In the genomic region with DNA sequence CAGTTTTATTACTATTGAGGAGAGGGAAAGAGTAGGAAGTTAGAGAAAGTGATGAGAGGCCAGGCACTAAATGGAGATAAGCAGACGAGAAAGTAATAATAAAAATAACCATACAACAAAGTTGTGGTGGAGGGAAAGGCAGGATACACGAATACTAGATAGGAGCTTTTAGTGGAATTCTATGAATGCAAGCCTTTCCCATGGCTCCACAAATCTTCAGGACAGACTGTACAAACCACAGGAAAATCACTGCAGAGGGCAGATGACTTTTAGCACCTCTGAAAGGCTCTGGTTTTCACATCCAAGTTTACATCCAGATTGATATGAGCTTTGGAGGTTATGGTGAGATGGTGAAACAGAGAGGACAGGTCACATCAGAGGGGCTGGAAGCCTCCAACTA, we compare ENCODE assay signal across 20 cellular contexts. TPM values are rescaled to one million over a fixed set of nuclear protein-coding genes. Genes with fewer than 3 reads are reported as not detected.
DNase-seq lines count a peak whose midpoint lies in the region; FAIRE-seq and TF ChIP-seq lines count a peak whose summit lies in the region.
"Had no signal": no experiment of that assay in that cellular context is flagged by ENCODE, and none has a peak within 500 bp of the region (broad histone marks: within the 10 kb centered on the region; RNA-seq: fewer than 3 reads in every experiment).

No MANE protein-coding gene starts in this region.

- no peaks in the 10 kb centered on the region for H3K4me1 ChIP-seq in astrocyte (ENCODE audit: insufficient read depth, low read length)
- H3K4me1 ChIP-seq in BE2C = peaks cover 12% of the 10 kb centered on the region

- no peak overlapping the region for H2AFZ ChIP-seq in astrocyte (ENCODE audit: low read depth, low read length)

- H3K4me3 ChIP-seq in astrocyte (ENCODE audit: insufficient read depth, low read depth, low read length) (no peak overlapping the region), fibroblast of pulmonary artery (replicated peaks; ENCODE audit: low read depth, low read length) (no peak overlapping the region), BE2C (ENCODE audit: low read depth, low read length) (no peak overlapping the region)

- DNase-seq in A172 (ENCODE audit: low spot score) (peak; percentile 13), LHCN-M2 (ENCODE audit: low read depth) (peak; percentile 29), astrocyte (ENCODE audit: low read depth) (peak; percentile 29), fibroblast of pulmonary artery (ENCODE audit: low read depth) (peak; percentile 13), glomerular visceral epithelial cell (ENCODE audit: extremely low spot score) (no peak), BE2C (no peak), T-helper 2 cell (no peak)
- DNase-seq in stimulated activated CD4-positive, alpha-beta T cell treated with anti-CD3 and anti-CD28 coated beads, Interleukin-2, amount 100 ng/mL, for 48 hours = no peak
- DNase-seq: 8988T; Caco-2; CD4-positive, alpha-beta T cell; GDM1; GOT3; H7; IMR-90 had no signal

- no peaks in the 10 kb centered on the region for H3K27me3 Mint-ChIP-seq in astrocyte (ENCODE audit: low read depth, unreplicated experiment)
- H3K27me3 Mint-ChIP-seq: CD4-positive, alpha-beta T cell had no signal

- H3K9ac ChIP-seq in astrocyte (ENCODE audit: low read length) = no peak overlapping the region

- no peaks in the 10 kb centered on the region for H4K20me1 ChIP-seq in astrocyte (ENCODE audit: insufficient read depth, low read length)

- H3K79me2 ChIP-seq in astrocyte (ENCODE audit: insufficient read depth, low read length) = no peaks in the 10 kb centered on the region

- H3K9me3 ChIP-seq in astrocyte (ENCODE audit: insufficient read depth, low read depth, low read length) = no peaks in the 10 kb centered on the region
- H3K9me3 ChIP-seq in BE2C = no peaks in the 10 kb centered on the region; the same call in 1 of the 2 replicates
- H3K9me3 ChIP-seq: Caco-2 had no signal

- H3K4me2 ChIP-seq in astrocyte (ENCODE audit: low read length) = no peak overlapping the region

- H3K27ac Mint-ChIP-seq in astrocyte (ENCODE audit: unreplicated experiment) = no peak overlapping the region
- H3K27ac Mint-ChIP-seq: CD4-positive, alpha-beta T cell had no signal

- no peak overlapping the region for H3K4me3 Mint-ChIP-seq in astrocyte (ENCODE audit: unreplicated experiment)
- H3K4me3 Mint-ChIP-seq: CD4-positive, alpha-beta T cell had no signal

- no peak for FAIRE-seq in astrocyte (lab: Jason Lieb, UNC)
- FAIRE-seq: D721Med, GM12892, GM18507, HTR-8/SVneo had no signal

- H3K36me3 Mint-ChIP-seq in astrocyte (ENCODE audit: low read depth, unreplicated experiment) = no peaks in the 10 kb centered on the region

- H3K27ac ChIP-seq in astrocyte (ENCODE audit: low read depth, low read length) = no peak overlapping the region
- H3K27ac ChIP-seq: C4-2B had no signal

- TF ChIP-seq CTCF in astrocyte (IDR thresholded peaks at IDR 0.05; ENCODE audit: insufficient read depth, low read depth, low read length) (no peak), fibroblast of pulmonary artery (IDR thresholded peaks at IDR 0.05; ENCODE audit: low read length, missing control alignments) (no peak), BE2C (IDR thresholded peaks at IDR 0.05; ENCODE audit: low read depth, low read length) (no peak)

- H3K36me3 ChIP-seq in astrocyte (ENCODE audit: insufficient read depth, low read length) (no peaks in the 10 kb centered on the region), BE2C (no peaks in the 10 kb centered on the region)

- no peaks in the 10 kb centered on the region for H3K9me3 Mint-ChIP-seq in astrocyte (ENCODE audit: unreplicated experiment)
- H3K9me3 Mint-ChIP-seq: CD4-positive, alpha-beta T cell had no signal

- H3K27me3 ChIP-seq in astrocyte (ENCODE audit: insufficient read depth, low read length) = no peaks in the 10 kb centered on the region
- no peaks in the 10 kb centered on the region for H3K27me3 ChIP-seq in BE2C

- H3K4me1 Mint-ChIP-seq in astrocyte (ENCODE audit: low read depth, unreplicated experiment) = peaks cover 3% of the 10 kb centered on the region

RNA-seq across cellular contexts. Expression of a gene that starts 41.5 kb away (rescaled TPM):
- total RNA-seq in A172 (2014; rRNA removed; shearing (Covaris generic)) = 0.05 and 1.9 TPM in 2 replicates
- total RNA-seq in LHCN-M2 (2014; rRNA removed) = 0.06 TPM in 1 of 2 replicates, not detected in the other
- 0.18 TPM for polyA plus RNA-seq in LHCN-M2 (2012)
- 0.14 TPM in 1 of 2 replicates, not detected in the other for total RNA-seq in astrocyte
- polyA plus RNA-seq in BE2C (2012; ENCODE audit: insufficient read depth, insufficient read length, low read depth) = not detected
- total RNA-seq: H7 had no signal

RNA-seq across cellular contexts. Expression of a gene that starts 50.3 kb away (rescaled TPM):
- total RNA-seq in A172 (2014; rRNA removed; shearing (Covaris generic)) = 0.14 and 0.29 TPM in 2 replicates
- 0.11 TPM in 1 of 2 replicates, not detected in the other for total RNA-seq in LHCN-M2 (2014; rRNA removed)
- 0.17 TPM for polyA plus RNA-seq in LHCN-M2 (2012)
- 0.19 and 0.34 TPM in 2 replicates for total RNA-seq in astrocyte
- polyA plus RNA-seq in BE2C (2012; ENCODE audit: insufficient read depth, insufficient read length, low read depth) = not detected
- polyA plus RNA-seq: IMR-90 had no signal

Comparison
In these comparisons a context has a peak if more than half of its experiments do, and no peak if none do; other contexts are left out.
1. DNase-seq: peak in A172 (single experiment), LHCN-M2 (single experiment), astrocyte (single experiment) and fibroblast of pulmonary artery (single experiment); none in glomerular visceral epithelial cell (single experiment), stimulated activated CD4-positive, alpha-beta T cell treated with anti-CD3 and anti-CD28 coated beads, Interleukin-2, amount 100 ng/mL, for 48 hours (0 of 2), BE2C (single experiment) and T-helper 2 cell (0 of 5).